Comparison of ENCODE assay signal across 8 cellular contexts in genomic region chr18:24014062-24014985, GRCh38. TPM values are rescaled to one million over a fixed set of nuclear protein-coding genes. Genes with fewer than 3 reads are reported as not detected.
DNase-seq lines count a peak whose midpoint lies in the region; ATAC-seq and TF ChIP-seq lines count a peak whose summit lies in the region.

TSS of gene TTC39C (plus strand) at chr18:24014754. CDS start at chr18:24014872, 118 bp downstream.

- H4K8ac ChIP-seq in mesenchymal stem cell (ENCODE audit: low read length): peak within 1 kb of the TSS; percentile 81

- ATAC-seq in HG02973 (IDR thresholded peaks at IDR 0.05; ENCODE audit: unreplicated experiment): peak; percentile 34
- ATAC-seq in activated CD8-positive, alpha-beta T cell treated with anti-CD3 and anti-CD28 coated beads for 36 hours: peak; percentile 75

- peak within 1 kb of the TSS; percentile 90 for H3K9ac ChIP-seq in mesenchymal stem cell (ENCODE audit: low read length)

- peak within 1 kb of the TSS in 1 of 2 experiments; percentile 93 for H3K14ac ChIP-seq in mesenchymal stem cell (ENCODE audit: low read length in 2 of 2)

- peak within 1 kb of the TSS; percentile 53 for H4K91ac ChIP-seq in mesenchymal stem cell (ENCODE audit: low read length)

- peak within 1 kb of the TSS; percentile 66 to 82 for H3K18ac ChIP-seq in mesenchymal stem cell (ENCODE audit: low read depth in 1 of 2, low read length in 2 of 2)

- peak within 1 kb of the TSS; percentile 94 for H3K4me2 ChIP-seq in mesenchymal stem cell (ENCODE audit: low read length, poor library complexity, severe bottlenecking)

- peak within 1 kb of the TSS; percentile 90 for H2BK15ac ChIP-seq in mesenchymal stem cell (ENCODE audit: low read depth, poor library complexity, severe bottlenecking)

- H3K4me1 ChIP-seq in ectodermal cell (ENCODE audit: control insufficient read depth, insufficient read depth, low read length) (no peaks in the 10 kb centered on the region), mesenchymal stem cell (ENCODE audit: control insufficient read depth, insufficient read depth, low read depth, low read length) (peaks cover 4% of the 10 kb centered on the region)

- DNase-seq in NCI-H1436 (lab: John Stamatoyannopoulos, UW) (peak; percentile 40), NCI-H1436 treated with DMSO at 0.1 percent for 48 hours (lab: John Stamatoyannopoulos, UW) (no peak), NCI-H69 (lab: John Stamatoyannopoulos, UW) (peak; percentile 96), mesenchymal stem cell (peak; percentile 74)
- peak; percentile 93 for DNase-seq in activated CD8-positive, alpha-beta T cell treated with anti-CD3 and anti-CD28 coated beads for 36 hours
- DNase-seq in stimulated activated CD8-positive, alpha-beta memory T cell treated with anti-CD3 and anti-CD28 coated beads, Interleukin-12 subunit alpha, Interleukin-12 subunit beta, amount 100 ng/mL, for 4 hours (ENCODE audit: low read depth): peak; percentile 82

- H3K4me1 Mint-ChIP-seq in activated CD8-positive, alpha-beta T cell treated with anti-CD3 and anti-CD28 coated beads for 36 hours (ENCODE audit: low read depth): peaks cover 72% of the 10 kb centered on the region

- no peaks in the 10 kb centered on the region for H3K36me3 ChIP-seq in ectodermal cell (ENCODE audit: control insufficient read depth, insufficient read depth, low read length)
- H3K36me3 ChIP-seq in mesenchymal stem cell (ENCODE audit: control insufficient read depth in 1 of 2, insufficient read depth in 2 of 2, low read depth in 1 of 2, low read length in 2 of 2): peaks cover 0 to 6% of the 10 kb centered on the region in 2 experiments

- no peak within 1 kb of the TSS for H3K27ac ChIP-seq in ectodermal cell (ENCODE audit: insufficient read depth, low read depth, low read length, poor library complexity, severe bottlenecking)
- H3K27ac ChIP-seq in mesenchymal stem cell (ENCODE audit: low read length, poor library complexity, severe bottlenecking): no peak within 1 kb of the TSS

- POLR2A ChIA-PET in activated CD8-positive, alpha-beta T cell treated with anti-CD3 and anti-CD28 coated beads for 36 hours (lab: Charles Lee): interaction anchor here (0.6 to 3.6 kb wide), 21 partner anchors 8 to 429 kb away, joined by 3 to 17 read pairs (median 4); no protein-coding TSS in a partner anchor

- peak within 1 kb of the TSS; percentile 67 for H2BK120ac ChIP-seq in mesenchymal stem cell (ENCODE audit: low read depth, low read length)

- intact Hi-C loops in activated CD8-positive, alpha-beta T cell treated with anti-CD3 and anti-CD28 coated beads for 36 hours (cut with micrococcal nuclease): no loop called here

- peaks cover 18% of the 10 kb centered on the region for H3K79me1 ChIP-seq in mesenchymal stem cell (replicated peaks; ENCODE audit: low read length, poor library complexity, severe bottlenecking)

- peak within 1 kb of the TSS; percentile 88 for H3K27ac Mint-ChIP-seq in activated CD8-positive, alpha-beta T cell treated with anti-CD3 and anti-CD28 coated beads for 36 hours

- CTCF ChIA-PET in activated CD8-positive, alpha-beta T cell treated with anti-CD3 and anti-CD28 coated beads for 36 hours (lab: Charles Lee): interaction anchor here (0.8 to 1.0 kb wide), 2 partner anchors 29 to 97 kb away, joined by 3 read pairs; no protein-coding TSS in a partner anchor

- H3K27me3 Mint-ChIP-seq in activated CD8-positive, alpha-beta T cell treated with anti-CD3 and anti-CD28 coated beads for 36 hours: no peaks in the 10 kb centered on the region

- H2BK12ac ChIP-seq in mesenchymal stem cell (ENCODE audit: low read length in 2 of 2): peak within 1 kb of the TSS in 1 of 2 experiments; percentile 55

- H3K23ac ChIP-seq in mesenchymal stem cell (ENCODE audit: low read length in 2 of 2): peak within 1 kb of the TSS in 1 of 2 experiments; percentile 74

- H3K4me3 ChIP-seq in ectodermal cell (ENCODE audit: insufficient read depth, low read depth, low read length) (peak within 1 kb of the TSS; percentile 66), mesenchymal stem cell (ENCODE audit: insufficient read depth in 1 of 2, low read depth in 1 of 2, low read length in 2 of 2) (peak within 1 kb of the TSS; percentile 80 to 83)

- peaks cover 16% of the 10 kb centered on the region for H3K36me3 Mint-ChIP-seq in activated CD8-positive, alpha-beta T cell treated with anti-CD3 and anti-CD28 coated beads for 36 hours (ENCODE audit: low read depth)

- no peak for TF ChIP-seq CTCF in activated CD8-positive, alpha-beta T cell treated with anti-CD3 and anti-CD28 coated beads for 36 hours (IDR thresholded peaks at IDR 0.05)

- H2AK5ac ChIP-seq in mesenchymal stem cell (ENCODE audit: low read length, severe bottlenecking): no peak within 1 kb of the TSS

- H3K9me3 Mint-ChIP-seq in activated CD8-positive, alpha-beta T cell treated with anti-CD3 and anti-CD28 coated beads for 36 hours: no peaks in the 10 kb centered on the region

- H3K9me3 ChIP-seq in ectodermal cell (ENCODE audit: control insufficient read depth, low read length) (no peaks in the 10 kb centered on the region), mesenchymal stem cell (ENCODE audit: control insufficient read depth, low read length) (no peaks in the 10 kb centered on the region)

- H3K4me3 Mint-ChIP-seq in activated CD8-positive, alpha-beta T cell treated with anti-CD3 and anti-CD28 coated beads for 36 hours: peak within 1 kb of the TSS; percentile 92

- WGBS in ectodermal cell, 2 experiments: 0% methylated on average over 118 of the region's 118 CpGs
- 0% methylated on average over 32 of the region's 118 CpGs for WGBS in mesenchymal stem cell

- peak within 1 kb of the TSS; percentile 11 to 18 for H3K4ac ChIP-seq in mesenchymal stem cell (ENCODE audit: low read depth in 1 of 2, low read length in 2 of 2)

- no peak within 1 kb of the TSS for H2BK5ac ChIP-seq in mesenchymal stem cell (ENCODE audit: low read depth, low read length, poor library complexity, severe bottlenecking)

- H2AFZ ChIP-seq in mesenchymal stem cell (ENCODE audit: low read depth, low read length): peak within 1 kb of the TSS; percentile 30

- H3K27me3 ChIP-seq in ectodermal cell (ENCODE audit: control insufficient read depth, insufficient read depth, low read length, poor library complexity, severe bottlenecking) (peaks cover 38% of the 10 kb centered on the region), mesenchymal stem cell (ENCODE audit: control insufficient read depth in 1 of 2, insufficient read depth in 1 of 2, low read length in 2 of 2) (peaks cover 12 to 15% of the 10 kb centered on the region in 2 experiments)

RNA-seq across cellular contexts. Expression of gene TTC39C, which starts in this region (rescaled TPM):
- 10 to 100 TPM; 37.9 to 43.0 TPM for total RNA-seq in activated CD8-positive, alpha-beta T cell treated with anti-CD3 and anti-CD28 coated beads for 36 hours
- 14.4 TPM for polyA plus RNA-seq in ectodermal cell (2013, experiment 1 of 4)
- 14.1 TPM for polyA plus RNA-seq in ectodermal cell (2013, experiment 2 of 4)
- polyA plus RNA-seq in ectodermal cell (2013, experiment 3 of 4): 11.2 TPM
- polyA plus RNA-seq in ectodermal cell (2013, experiment 4 of 4): 11.1 TPM
- 2.9 TPM for polyA plus RNA-seq in mesenchymal stem cell (2013, experiment 1 of 2)
- 3.6 TPM for polyA plus RNA-seq in mesenchymal stem cell (2013, experiment 2 of 2)
